6 cellular contexts compared by ENCODE assay signal in the genomic region with DNA sequence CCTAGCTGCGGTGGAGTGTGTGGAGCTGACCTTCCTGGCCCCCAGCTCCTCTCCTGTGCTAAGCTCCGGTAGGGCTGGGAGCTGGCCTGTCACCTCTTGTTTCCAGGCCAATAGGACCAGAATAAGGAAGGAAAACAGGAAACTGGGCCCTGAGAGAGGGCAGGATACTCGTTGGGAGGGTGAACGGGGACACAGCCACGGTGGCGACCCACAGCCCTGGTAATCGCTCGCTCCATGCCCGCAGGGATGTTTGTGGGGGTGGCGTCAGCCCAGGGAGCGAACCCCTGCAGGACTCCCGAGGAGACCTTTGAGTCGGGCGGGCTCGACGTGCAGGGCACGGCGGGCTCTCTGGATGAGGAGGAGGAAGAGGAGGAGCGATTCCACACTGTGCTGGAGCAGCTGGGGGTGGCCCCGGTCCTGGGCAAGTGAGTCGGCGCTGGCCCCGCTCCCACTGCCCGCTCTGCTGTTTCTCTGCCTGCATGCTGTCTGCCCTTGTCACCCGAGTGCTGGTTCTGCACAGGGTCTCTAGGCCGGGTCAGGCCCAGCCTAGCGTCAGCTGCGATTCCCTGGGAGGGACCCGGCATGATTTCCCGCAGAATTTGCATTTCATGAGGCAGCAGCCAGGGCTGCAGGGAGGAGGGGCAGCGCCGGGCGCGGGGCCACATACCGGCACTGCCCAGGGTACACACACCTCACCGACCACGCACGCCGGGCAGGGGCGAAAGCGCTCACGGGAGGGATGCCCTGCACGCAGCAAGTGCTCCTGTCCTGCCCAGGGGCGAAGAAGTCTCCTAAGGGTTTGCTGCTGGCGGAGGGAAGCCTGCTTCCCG. TPM values are rescaled to one million over a fixed set of nuclear protein-coding genes. Genes with fewer than 3 reads are reported as not detected.
A peak's percentile ranks its signal among the peaks of the same experiment; 100 is the strongest.
DNase-seq lines count a peak whose midpoint lies in the region; ATAC-seq and TF ChIP-seq lines count a peak whose summit lies in the region.

No MANE protein-coding gene starts in this region.

- no peak overlapping the region for H3K27ac Mint-ChIP-seq in activated CD4-positive, alpha-beta memory T cell treated with anti-CD3 and anti-CD28 coated beads, Interleukin-2, amount 10 ng/mL, durations not matched to agents 7 days and 5 days

- no peak overlapping the region for H3K4me3 Mint-ChIP-seq in activated CD4-positive, alpha-beta memory T cell treated with anti-CD3 and anti-CD28 coated beads, Interleukin-2, amount 10 ng/mL, durations not matched to agents 7 days and 5 days

- peak overlapping the region; percentile 23 to 43 for H3K4me3 ChIP-seq in left lung

- H3K36me3 ChIP-seq in left lung, result peaks cover 0 to 11% of the 10 kb centered on the region in 2 donors

- H3K27ac ChIP-seq in C4-2B (peak overlapping the region; percentile 98), left lung (peak overlapping the region; percentile 44 to 80)

- in situ Hi-C loops in GM13977 (cut with MboI; ENCODE audit: low pct_unique_long_range_greater_than_20kb, low sequenced_read_pairs, unreplicated experiment), result no loop called here

- POLR2A ChIA-PET in activated CD4-positive, alpha-beta memory T cell treated with anti-CD3 and anti-CD28 coated beads, Interleukin-2, amount 10 ng/mL, durations not matched to agents 7 days and 5 days (lab: Charles Lee), result interaction anchor here (1.1 to 8.3 kb wide), 5 partner anchors 10 to 20 kb away, joined by 3 to 74 read pairs (median 10); a partner anchor contains a TSS

- peak; percentile 68 for DNase-seq in UCSD-AML1 (lab: John Stamatoyannopoulos, UW; ENCODE audit: unreplicated experiment)
- DNase-seq in left lung, result peak; percentile 64 to 87
- no peak for DNase-seq in GM13977 (ENCODE audit: low spot score)
- DNase-seq in NAMALWA (ENCODE audit: low spot score), result no peak
- no peak for DNase-seq in activated CD4-positive, alpha-beta memory T cell treated with anti-CD3 and anti-CD28 coated beads, Interleukin-2, amount 10 ng/mL, durations not matched to agents 7 days and 5 days

- peaks cover 42% of the 10 kb centered on the region for H3K4me1 Mint-ChIP-seq in activated CD4-positive, alpha-beta memory T cell treated with anti-CD3 and anti-CD28 coated beads, Interleukin-2, amount 10 ng/mL, durations not matched to agents 7 days and 5 days

- H3K9me3 ChIP-seq in left lung, result no peaks in the 10 kb centered on the region

- H3K9me3 Mint-ChIP-seq in activated CD4-positive, alpha-beta memory T cell treated with anti-CD3 and anti-CD28 coated beads, Interleukin-2, amount 10 ng/mL, durations not matched to agents 7 days and 5 days, result no peaks in the 10 kb centered on the region

- intact Hi-C loops in left lung (cut with DNase I), result no loop called here

- peak; percentile 29 for ATAC-seq in left lung

- peaks cover 7% of the 10 kb centered on the region for H3K36me3 Mint-ChIP-seq in activated CD4-positive, alpha-beta memory T cell treated with anti-CD3 and anti-CD28 coated beads, Interleukin-2, amount 10 ng/mL, durations not matched to agents 7 days and 5 days (ENCODE audit: low read depth)

- H3K4me1 ChIP-seq in left lung, result peaks cover 49 to 93% of the 10 kb centered on the region in 2 donors

- peaks cover 7 to 45% of the 10 kb centered on the region in 2 donors for H3K27me3 ChIP-seq in left lung

- TF ChIP-seq CTCF in C4-2B (conservative IDR thresholded peaks at IDR 0.05) (no peak), left lung (IDR thresholded peaks at IDR 0.05) (no peak), GM13977 (IDR thresholded peaks at IDR 0.05; ENCODE audit: extremely low read depth, insufficient read depth, missing control alignments) (no peak)

- CTCF ChIA-PET in activated CD4-positive, alpha-beta memory T cell treated with anti-CD3 and anti-CD28 coated beads, Interleukin-2, amount 10 ng/mL, durations not matched to agents 7 days and 5 days (lab: Charles Lee), result no interaction called here

- H3K27me3 Mint-ChIP-seq in activated CD4-positive, alpha-beta memory T cell treated with anti-CD3 and anti-CD28 coated beads, Interleukin-2, amount 10 ng/mL, durations not matched to agents 7 days and 5 days, result peaks cover 38% of the 10 kb centered on the region

RNA-seq across cellular contexts. Expression of a gene that starts 1.6 kb away (rescaled TPM):
- total RNA-seq in left lung, result 10 to 100 TPM; 22.6 to 32.1 TPM
- 10 to 100 TPM; 12.7 to 13.7 TPM for total RNA-seq in activated CD4-positive, alpha-beta memory T cell treated with anti-CD3 and anti-CD28 coated beads, Interleukin-2, amount 10 ng/mL, durations not matched to agents 7 days and 5 days

RNA-seq across cellular contexts. Expression of a gene that starts 3.4 kb away (rescaled TPM):
- 100 to 1,000 TPM; 501 to 815 TPM for total RNA-seq in left lung
- 10 to 100 TPM; 28.0 to 28.6 TPM for total RNA-seq in activated CD4-positive, alpha-beta memory T cell treated with anti-CD3 and anti-CD28 coated beads, Interleukin-2, amount 10 ng/mL, durations not matched to agents 7 days and 5 days

RNA-seq across cellular contexts. Expression of a gene that starts 10.6 kb away (rescaled TPM):
- total RNA-seq in left lung, result 100 to 1,000 TPM in 1 of 2 donors, 10 to 100 TPM in 1; 96.3 to 128 TPM
- total RNA-seq in activated CD4-positive, alpha-beta memory T cell treated with anti-CD3 and anti-CD28 coated beads, Interleukin-2, amount 10 ng/mL, durations not matched to agents 7 days and 5 days, result 10 to 100 TPM; 66.8 to 70.9 TPM

RNA-seq across cellular contexts. Expression of a gene that starts 13.0 kb away (rescaled TPM):
- total RNA-seq in left lung, result 100 to 1,000 TPM; 140 to 227 TPM
- total RNA-seq in activated CD4-positive, alpha-beta memory T cell treated with anti-CD3 and anti-CD28 coated beads, Interleukin-2, amount 10 ng/mL, durations not matched to agents 7 days and 5 days, result 10 to 100 TPM; 59.3 to 61.5 TPM

RNA-seq across cellular contexts. Expression of a gene that starts 13.3 kb away (rescaled TPM):
- total RNA-seq in left lung, result 100 to 1,000 TPM; 129 to 132 TPM
- 1 to 10 TPM; 4.4 to 4.5 TPM for total RNA-seq in activated CD4-positive, alpha-beta memory T cell treated with anti-CD3 and anti-CD28 coated beads, Interleukin-2, amount 10 ng/mL, durations not matched to agents 7 days and 5 days

Comparison
In these comparisons a context has a peak if more than half of its experiments do, and no peak if none do; other contexts are left out.
1. DNase-seq: peak in UCSD-AML1 (single experiment) and left lung (2 of 2); none in GM13977 (single experiment), NAMALWA (single experiment) and activated CD4-positive, alpha-beta memory T cell treated with anti-CD3 and anti-CD28 coated beads, Interleukin-2, amount 10 ng/mL, durations not matched to agents 7 days and 5 days (single experiment).
2. RNA of a gene that starts 3.4 kb away (total RNA-seq): 501 to 815 TPM in left lung; 28.0 to 28.6 TPM in activated CD4-positive, alpha-beta memory T cell treated with anti-CD3 and anti-CD28 coated beads, Interleukin-2, amount 10 ng/mL, durations not matched to agents 7 days and 5 days; every median in the first group is over 10 times any median in the second.